1 cellular context compared by ENCODE assay signal in genomic region chr2:158953454-158953853, GRCh38.
A peak's percentile ranks its signal among the peaks of the same experiment; 100 is the strongest.
TF ChIP-seq lines count a peak whose summit lies in the region.

No MANE protein-coding gene starts in this region.

TF ChIP-seq in HepG2, 621 proteins besides CTCF, POLR2A, EP300 and RAD21:
- TF ChIP-seq, protein P1, sequence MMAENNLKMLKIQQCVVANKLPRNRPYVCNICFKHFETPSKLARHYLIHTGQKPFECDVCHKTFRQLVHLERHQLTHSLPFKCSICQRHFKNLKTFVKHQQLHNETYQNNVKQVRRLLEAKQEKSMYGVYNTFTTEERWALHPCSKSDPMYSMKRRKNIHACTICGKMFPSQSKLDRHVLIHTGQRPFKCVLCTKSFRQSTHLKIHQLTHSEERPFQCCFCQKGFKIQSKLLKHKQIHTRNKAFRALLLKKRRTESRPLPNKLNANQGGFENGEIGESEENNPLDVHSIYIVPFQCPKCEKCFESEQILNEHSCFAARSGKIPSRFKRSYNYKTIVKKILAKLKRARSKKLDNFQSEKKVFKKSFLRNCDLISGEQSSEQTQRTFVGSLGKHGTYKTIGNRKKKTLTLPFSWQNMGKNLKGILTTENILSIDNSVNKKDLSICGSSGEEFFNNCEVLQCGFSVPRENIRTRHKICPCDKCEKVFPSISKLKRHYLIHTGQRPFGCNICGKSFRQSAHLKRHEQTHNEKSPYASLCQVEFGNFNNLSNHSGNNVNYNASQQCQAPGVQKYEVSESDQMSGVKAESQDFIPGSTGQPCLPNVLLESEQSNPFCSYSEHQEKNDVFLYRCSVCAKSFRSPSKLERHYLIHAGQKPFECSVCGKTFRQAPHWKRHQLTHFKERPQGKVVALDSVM (CRISPR knock-in tag; IDR thresholded peaks at IDR 0.05) = no peak
- peak; percentile 74 for TF ChIP-seq BCL6 (CRISPR knock-in tag; IDR thresholded peaks at IDR 0.05)
- no peak for TF ChIP-seq ZNF780A (CRISPR knock-in tag; IDR thresholded peaks at IDR 0.05)
- no peak for TF ChIP-seq ZNF337 (CRISPR knock-in tag; IDR thresholded peaks at IDR 0.05; ENCODE audit: borderline replicate concordance, low read depth)
- no peak for TF ChIP-seq SMAD9 (CRISPR knock-in tag; IDR thresholded peaks at IDR 0.05)
